ENCODE assay signal across 1 cellular context in the genomic region with DNA sequence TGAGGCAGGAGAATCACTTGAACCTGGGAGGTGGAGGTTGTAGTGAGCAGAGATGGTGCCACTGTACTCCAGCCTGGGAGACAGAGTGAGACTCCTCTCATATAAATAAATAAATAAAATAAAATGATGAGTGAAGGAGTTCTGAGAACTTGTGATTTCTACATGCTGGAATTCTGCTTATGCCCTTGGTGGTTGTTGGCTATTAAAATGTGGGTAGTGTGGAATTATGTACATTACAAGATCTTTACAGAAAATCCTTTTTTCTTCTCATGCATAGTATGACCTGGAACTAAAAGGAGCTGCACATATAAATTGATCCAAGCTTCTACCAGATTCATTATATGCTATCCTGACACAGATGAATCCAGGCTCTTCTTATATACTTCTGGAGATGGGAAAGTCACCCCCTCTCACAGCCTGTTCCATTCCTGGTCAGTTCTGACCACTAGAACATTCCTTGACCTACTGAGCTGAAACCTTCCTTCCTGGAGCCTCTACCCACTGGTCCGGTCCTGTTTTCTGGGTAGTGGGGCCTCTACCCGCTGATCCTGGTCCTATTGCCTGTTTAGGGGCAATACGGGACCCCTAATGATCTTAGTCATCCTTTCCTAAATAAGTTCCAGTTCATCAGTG.
TF ChIP-seq lines count a peak whose summit lies in the region.

No MANE protein-coding gene starts in this region.

TF ChIP-seq in GM23338, 12 proteins besides CTCF, POLR2A, EP300 and RAD21 (continued from another document):
- TF ChIP-seq, protein P1, sequence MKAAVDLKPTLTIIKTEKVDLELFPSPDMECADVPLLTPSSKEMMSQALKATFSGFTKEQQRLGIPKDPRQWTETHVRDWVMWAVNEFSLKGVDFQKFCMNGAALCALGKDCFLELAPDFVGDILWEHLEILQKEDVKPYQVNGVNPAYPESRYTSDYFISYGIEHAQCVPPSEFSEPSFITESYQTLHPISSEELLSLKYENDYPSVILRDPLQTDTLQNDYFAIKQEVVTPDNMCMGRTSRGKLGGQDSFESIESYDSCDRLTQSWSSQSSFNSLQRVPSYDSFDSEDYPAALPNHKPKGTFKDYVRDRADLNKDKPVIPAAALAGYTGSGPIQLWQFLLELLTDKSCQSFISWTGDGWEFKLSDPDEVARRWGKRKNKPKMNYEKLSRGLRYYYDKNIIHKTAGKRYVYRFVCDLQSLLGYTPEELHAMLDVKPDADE (IDR thresholded peaks at IDR 0.05): no peak
- TF ChIP-seq JUNB (IDR thresholded peaks at IDR 0.05; ENCODE audit: unreplicated experiment): no peak
- TF ChIP-seq EZH2 (IDR thresholded peaks at IDR 0.05; ENCODE audit: low read depth, unreplicated experiment): no peak
- no peak for TF ChIP-seq NANOG (IDR thresholded peaks at IDR 0.05; ENCODE audit: borderline replicate concordance)
- no peak for TF ChIP-seq CREB1 (CRISPR knock-in tag; IDR thresholded peaks at IDR 0.05; ENCODE audit: low read depth)
- no peak for TF ChIP-seq EZH2phosphoT487 (IDR thresholded peaks at IDR 0.05; ENCODE audit: unreplicated experiment)
- TF ChIP-seq POLR2AphosphoS5 (IDR thresholded peaks at IDR 0.05; ENCODE audit: low read depth): no peak
